In genomic region chr19:45931055-45931454, GRCh38 we compare ENCODE assay signal across 24 cellular contexts. TPM values are rescaled to one million over a fixed set of nuclear protein-coding genes. Genes with fewer than 3 reads are reported as not detected.
DNase-seq lines count a peak whose midpoint lies in the region; ATAC-seq, FAIRE-seq and TF ChIP-seq lines count a peak whose summit lies in the region.
"Had no signal": no experiment of that assay in that cellular context is flagged by ENCODE, and none has a peak within 500 bp of the region (broad histone marks: within the 10 kb centered on the region; RNA-seq: fewer than 3 reads in every experiment).

No MANE protein-coding gene starts in this region.

- in situ Hi-C loops in HepG2 (cut with HindIII; ENCODE audit: extremely low pct_ligation_motif_present, low pct_unique_long_range_greater_than_20kb): no loop called here

- POLR2A ChIA-PET in HepG2 (lab: Yijun Ruan, JAX): no interaction called here
- POLR2A ChIA-PET in endothelial cell of umbilical vein (lab: Charles Lee): interaction anchor here (0.6 kb wide), 1 partner anchor 54 kb away, joined by 6 read pairs; no protein-coding TSS in a partner anchor

- TF ChIP-seq RAD21 in HepG2 (CRISPR knock-in tag; IDR thresholded peaks at IDR 0.05): no peak

- no peak overlapping the region for H3K27ac ChIP-seq in HepG2 (ENCODE audit: extremely low read length, insufficient read depth, low read length)
- no peak overlapping the region for H3K27ac ChIP-seq in right lobe of liver
- no peak overlapping the region for H3K27ac ChIP-seq in endothelial cell of umbilical vein (ENCODE audit: insufficient read depth, low read depth, low read length)
- H3K27ac ChIP-seq: BLaER1 treated with 17β-estradiol and CSF1 and Interleukin-3, amounts not matched to agents 10 nM and 100 nM; HL-60 had no signal

- H3K4me1 Mint-ChIP-seq in activated T-helper 17 cell treated with anti-CD3 and anti-CD28 coated beads, Interleukin-2, amount 50 U/mL, for 72 hours: peaks cover 5% of the 10 kb centered on the region

- no peaks in the 10 kb centered on the region for H3K36me3 Mint-ChIP-seq in activated T-helper 17 cell treated with anti-CD3 and anti-CD28 coated beads, Interleukin-2, amount 50 U/mL, for 72 hours (ENCODE audit: low read depth)
- H3K36me3 Mint-ChIP-seq: CD8-positive, alpha-beta memory T cell had no signal

- H4K20me1 ChIP-seq in HepG2 (ENCODE audit: insufficient read depth, low read length): no peaks in the 10 kb centered on the region
- no peaks in the 10 kb centered on the region for H4K20me1 ChIP-seq in endothelial cell of umbilical vein (replicated peaks; ENCODE audit: control insufficient read depth, extremely low read depth, insufficient read depth, low read length)
- H4K20me1 ChIP-seq: BLaER1 treated with 17β-estradiol and CSF1 and Interleukin-3, amounts not matched to agents 10 nM and 100 nM had no signal

- DNase-seq in HepG2 (ENCODE audit: low spot score) (no peak), right lobe of liver (no peak), endothelial cell of umbilical vein (ENCODE audit: low read depth, low spot score) (no peak), posterior vena cava (ENCODE audit: low spot score) (no peak)
- no peak for DNase-seq in stimulated activated CD4-positive, alpha-beta T cell treated with anti-CD3 and anti-CD28 coated beads, Interleukin-4, amount 100 ng/mL, for 1 hour
- no peak for DNase-seq in stimulated activated naive CD4-positive, alpha-beta T cell treated with Interleukin-2 at 50 U/mL for 16 hours (lab: John Stamatoyannopoulos, UW)
- DNase-seq: CD8-positive, alpha-beta memory T cell; GDM1; H7; KG1; NCI-H1048; NCI-H1436 treated with DMSO at 0.1 percent for 48 hours; NCI-H2029 treated with DMSO at 0.1 percent for 48 hours; NCI-H774; PC-3 had no signal

- H2AFZ ChIP-seq in HepG2 (ENCODE audit: low read length) (no peak overlapping the region), endothelial cell of umbilical vein (ENCODE audit: low read depth, low read length) (no peak overlapping the region)

- no peak overlapping the region for H3K4me3 ChIP-seq in HepG2 (replicated peaks in 1 of 3; ENCODE audit: insufficient read depth in 1 of 3, low read depth in 2 of 3, low read length in 3 of 3)
- H3K4me3 ChIP-seq in right lobe of liver: no peak overlapping the region
- no peak overlapping the region for H3K4me3 ChIP-seq in endothelial cell of umbilical vein (replicated peaks in 1 of 3; ENCODE audit: insufficient read depth in 1 of 3, low read depth in 1 of 3, low read length in 3 of 3)
- H3K4me3 ChIP-seq: BLaER1 treated with 17β-estradiol and CSF1 and Interleukin-3, amounts not matched to agents 10 nM and 100 nM had no signal

- peaks cover 7% of the 10 kb centered on the region for H3K4me1 ChIP-seq in HepG2 (ENCODE audit: insufficient read depth, low read length)
- H3K4me1 ChIP-seq in right lobe of liver: no peaks in the 10 kb centered on the region
- H3K4me1 ChIP-seq in endothelial cell of umbilical vein (ENCODE audit: control insufficient read depth, extremely low read depth, insufficient read depth, low read length): peaks cover 6% of the 10 kb centered on the region

- intact Hi-C loops in HepG2 (cut with micrococcal nuclease; ENCODE audit: unreplicated experiment): no loop called here
- intact Hi-C loops in right lobe of liver (cut with DNase I): no loop called here
- intact Hi-C loops in endothelial cell of umbilical vein (cut with micrococcal nuclease): no loop called here
- intact Hi-C loops in posterior vena cava (cut with DNase I): no loop called here

- H3K9me1 ChIP-seq in endothelial cell of umbilical vein (replicated peaks; ENCODE audit: control insufficient read depth, extremely low read depth, insufficient read depth, low read length): no peaks in the 10 kb centered on the region

- H3K4me3 Mint-ChIP-seq in activated T-helper 17 cell treated with anti-CD3 and anti-CD28 coated beads, Interleukin-2, amount 50 U/mL, for 72 hours: no peak overlapping the region

- H3K36me3 ChIP-seq in HepG2 (replicated peaks in 1 of 2; ENCODE audit: control insufficient read depth in 1 of 2, insufficient read depth in 2 of 2, low read length in 2 of 2) (no peaks in the 10 kb centered on the region), right lobe of liver (no peaks in the 10 kb centered on the region), endothelial cell of umbilical vein (ENCODE audit: control insufficient read depth in 2 of 2, extremely low read depth in 1 of 2, insufficient read depth in 2 of 2, low read length in 2 of 2) (no peaks in the 10 kb centered on the region)
- H3K36me3 ChIP-seq: BLaER1 treated with 17β-estradiol and CSF1 and Interleukin-3, amounts not matched to agents 10 nM and 100 nM had no signal

- H3K9me3 ChIP-seq in HepG2 (ENCODE audit: low read length): no peaks in the 10 kb centered on the region
- H3K9me3 ChIP-seq in right lobe of liver: no peaks in the 10 kb centered on the region
- H3K9me3 ChIP-seq in endothelial cell of umbilical vein (replicated peaks; ENCODE audit: control insufficient read depth, insufficient read depth, low read length): no peaks in the 10 kb centered on the region
- H3K9me3 ChIP-seq: BLaER1 treated with 17β-estradiol and CSF1 and Interleukin-3, amounts not matched to agents 10 nM and 100 nM had no signal

- no TSS peak for BruUV-seq in HepG2 (replicated peaks; lab: Mats Ljungman, UMichigan)
- no TSS peak for BruUV-seq in endothelial cell of umbilical vein (replicated peaks; lab: Mats Ljungman, UMichigan)

- H3K4me2 ChIP-seq in HepG2 (ENCODE audit: low read depth, low read length) (no peak overlapping the region), endothelial cell of umbilical vein (ENCODE audit: insufficient read depth, low read length) (no peak overlapping the region)
- H3K4me2 ChIP-seq: BLaER1 treated with 17β-estradiol and CSF1 and Interleukin-3, amounts not matched to agents 10 nM and 100 nM had no signal

- TF ChIP-seq POLR2A in HepG2 (IDR thresholded peaks at IDR 0.05; ENCODE audit: insufficient read depth in 1 of 2, low read depth in 2 of 2, low read length in 2 of 2) (no peak), right lobe of liver (IDR thresholded peaks at IDR 0.05) (no peak), endothelial cell of umbilical vein (IDR thresholded peaks at IDR 0.05; ENCODE audit: low read depth, low read length) (no peak)

- H3K9ac ChIP-seq in HepG2 (ENCODE audit: insufficient read depth, low read depth, low read length) (no peak overlapping the region), endothelial cell of umbilical vein (replicated peaks; ENCODE audit: extremely low read depth, insufficient read depth, low read length) (no peak overlapping the region)
- H3K9ac ChIP-seq: BLaER1 treated with 17β-estradiol and CSF1 and Interleukin-3, amounts not matched to agents 10 nM and 100 nM had no signal

- peaks cover 30% of the 10 kb centered on the region for H3K27me3 Mint-ChIP-seq in activated T-helper 17 cell treated with anti-CD3 and anti-CD28 coated beads, Interleukin-2, amount 50 U/mL, for 72 hours

- TF ChIP-seq CTCF in HepG2 (CRISPR knock-in tag; IDR thresholded peaks at IDR 0.05) (no peak), right lobe of liver (IDR thresholded peaks at IDR 0.05) (no peak), endothelial cell of umbilical vein (IDR thresholded peaks at IDR 0.05; ENCODE audit: extremely low read depth in 1 of 2, insufficient read depth in 1 of 2, low read depth in 1 of 2, low read length in 2 of 2) (peak in 1 of 2 donors; percentile 21)

- WGBS in HepG2 (ENCODE audit: low lambda C conversion rate): 15% methylated on average over 3 of the region's 3 CpGs
- WGBS in right lobe of liver (ENCODE audit: insufficient coverage, low coverage, low lambda C conversion rate, missing lambda C conversion rate): 33% methylated on average over 3 of the region's 3 CpGs

- no peaks in the 10 kb centered on the region for H3K79me2 ChIP-seq in HepG2 (ENCODE audit: insufficient read depth, low read length)
- no peaks in the 10 kb centered on the region for H3K79me2 ChIP-seq in endothelial cell of umbilical vein (ENCODE audit: control insufficient read depth, insufficient read depth, low read length)

- CTCF ChIA-PET in HepG2 (lab: Yijun Ruan, JAX; ENCODE audit: low intra/inter-chr PET ratio, low total read pairs): no interaction called here
- CTCF ChIA-PET in endothelial cell of umbilical vein (lab: Charles Lee): no interaction called here

- ATAC-seq in HepG2 (no peak), right lobe of liver (no peak), HG02973 (IDR thresholded peaks at IDR 0.05; ENCODE audit: unreplicated experiment) (no peak)
- no peak for ATAC-seq in activated T-helper 17 cell treated with anti-CD3 and anti-CD28 coated beads, Interleukin-2, amount 50 U/mL, for 72 hours (replicated peaks)
- ATAC-seq: PC-3 had no signal

- no peaks in the 10 kb centered on the region for H3K9me3 Mint-ChIP-seq in activated T-helper 17 cell treated with anti-CD3 and anti-CD28 coated beads, Interleukin-2, amount 50 U/mL, for 72 hours
- H3K9me3 Mint-ChIP-seq: CD8-positive, alpha-beta memory T cell had no signal

- H3K27me3 ChIP-seq in HepG2 (ENCODE audit: control insufficient read depth in 1 of 2, insufficient read depth in 2 of 2, low read length in 2 of 2) (peaks cover 2 to 30% of the 10 kb centered on the region in 2 experiments), right lobe of liver (no peaks in the 10 kb centered on the region), endothelial cell of umbilical vein (ENCODE audit: control insufficient read depth in 2 of 2, insufficient read depth in 2 of 2, low read length in 2 of 2) (no peaks in the 10 kb centered on the region)

- FAIRE-seq in HepG2 (lab: Jason Lieb, UNC) (no peak), endothelial cell of umbilical vein (lab: Jason Lieb, UNC) (peak; percentile 57)
- FAIRE-seq: A204.1, GM12892 had no signal

- dilution Hi-C loops in endothelial cell of umbilical vein (cut with MboI; ENCODE audit: extremely low pct_ligation_motif_present, low sequenced_read_pairs): no loop called here

- peak overlapping the region; percentile 9 for H3K27ac Mint-ChIP-seq in activated T-helper 17 cell treated with anti-CD3 and anti-CD28 coated beads, Interleukin-2, amount 50 U/mL, for 72 hours

- no peak for TF ChIP-seq EP300 in HepG2 (IDR thresholded peaks at IDR 0.05; ENCODE audit: low read depth in 2 of 2, low read length in 2 of 2)
- no peak for TF ChIP-seq EP300 in HepG2 (CRISPR knock-in tag; IDR thresholded peaks at IDR 0.05; ENCODE audit: borderline replicate concordance)

RNA-seq across cellular contexts. Expression of gene NANOS2, which starts 16.5 kb away (rescaled TPM):
- total RNA-seq in HepG2 (2016; rRNA removed; fragmentation: Illumina TruSeq; extraction: Trizol): not detected in 2 replicates
- total RNA-seq in HepG2 (2016; cell fraction: cytosol; rRNA removed; fragmentation: Illumina TruSeq; extraction: Trizol; ENCODE audit: low read depth): not detected in 2 replicates
- total RNA-seq in HepG2 (2016; cell fraction: insoluble cytoplasmic fraction; rRNA removed; fragmentation: Illumina TruSeq; extraction: Trizol): not detected in 2 replicates
- total RNA-seq in HepG2 (2016; cell fraction: membrane; rRNA removed; fragmentation: Illumina TruSeq; extraction: Trizol): not detected in 2 replicates
- total RNA-seq in HepG2 (2016; cell fraction: nucleus; rRNA removed; fragmentation: Illumina TruSeq; extraction: Trizol): not detected in 2 replicates
- polyA plus RNA-seq in HepG2 (2011; rRNA removed): not detected in 2 replicates
- not detected in 2 replicates for polyA plus RNA-seq in HepG2 (2011; cell fraction: cytosol; rRNA removed)
- polyA plus RNA-seq in HepG2 (2011; cell fraction: nucleus; rRNA removed): 0.07 TPM in 1 of 2 replicates, not detected in the other
- polyA plus RNA-seq in HepG2 (2012): not detected in 2 replicates
- not detected in 2 replicates for polyA plus RNA-seq in HepG2 (2016; cell fraction: cytosol; fragmentation: Illumina TruSeq; extraction: Trizol; ENCODE audit: low read depth)
- not detected in 2 replicates for polyA plus RNA-seq in HepG2 (2016; cell fraction: insoluble cytoplasmic fraction; fragmentation: Illumina TruSeq; extraction: Trizol; ENCODE audit: low read depth)
- not detected in 2 replicates for polyA plus RNA-seq in HepG2 (2016; cell fraction: membrane; fragmentation: Illumina TruSeq; extraction: Trizol; ENCODE audit: low read depth)
- not detected in 2 replicates for polyA plus RNA-seq in HepG2 (2016; cell fraction: nucleus; fragmentation: Illumina TruSeq; extraction: Trizol; ENCODE audit: insufficient read depth, low read depth)
- polyA minus RNA-seq in HepG2 (2011; rRNA and poly(A)+ RNA removed; ENCODE audit: low replicate concordance): not detected in 2 replicates
- polyA minus RNA-seq in HepG2 (2011; cell fraction: cytosol; rRNA and poly(A)+ RNA removed): not detected in 2 replicates
- polyA minus RNA-seq in HepG2 (2011; cell fraction: nucleus; rRNA and poly(A)+ RNA removed): not detected in 2 replicates
- not detected for total RNA-seq in right lobe of liver
- total RNA-seq in activated T-helper 17 cell treated with anti-CD3 and anti-CD28 coated beads, Interleukin-2, amount 50 U/mL, for 72 hours: not detected
- not detected in 2 replicates for total RNA-seq in endothelial cell of umbilical vein
- polyA plus RNA-seq in endothelial cell of umbilical vein: not detected in 2 replicates
- polyA plus RNA-seq in endothelial cell of umbilical vein (2011; cell fraction: cytosol; rRNA removed): not detected in 2 replicates
- not detected in 2 replicates for polyA plus RNA-seq in endothelial cell of umbilical vein (2011; cell fraction: nucleus; rRNA removed)
- polyA plus RNA-seq in endothelial cell of umbilical vein (2012): not detected in 2 replicates
- not detected in 2 replicates for polyA minus RNA-seq in endothelial cell of umbilical vein
- polyA minus RNA-seq in endothelial cell of umbilical vein (2011; cell fraction: cytosol; rRNA and poly(A)+ RNA removed): not detected
- not detected in 2 replicates for polyA minus RNA-seq in endothelial cell of umbilical vein (2011; cell fraction: nucleus; rRNA and poly(A)+ RNA removed)
- not detected for total RNA-seq in posterior vena cava
- total RNA-seq: CD8-positive, alpha-beta memory T cell; H7; MCF 10A; NCI-H460; PC-3; SK-MEL-5 had no signal
- polyA plus RNA-seq: CD8-positive, alpha-beta memory T cell had no signal

RNA-seq across cellular contexts. Expression of gene MYPOP, which starts 28.6 kb away (rescaled TPM):
- 2.7 TPM in 2 replicates for total RNA-seq in HepG2 (2016; rRNA removed; fragmentation: Illumina TruSeq; extraction: Trizol)
- 4.3 and 5.1 TPM in 2 replicates for total RNA-seq in HepG2 (2016; cell fraction: cytosol; rRNA removed; fragmentation: Illumina TruSeq; extraction: Trizol; ENCODE audit: low read depth)
- total RNA-seq in HepG2 (2016; cell fraction: insoluble cytoplasmic fraction; rRNA removed; fragmentation: Illumina TruSeq; extraction: Trizol): 1.9 and 2.9 TPM in 2 replicates
- 9.0 and 9.5 TPM in 2 replicates for total RNA-seq in HepG2 (2016; cell fraction: membrane; rRNA removed; fragmentation: Illumina TruSeq; extraction: Trizol)
- 2.3 and 2.8 TPM in 2 replicates for total RNA-seq in HepG2 (2016; cell fraction: nucleus; rRNA removed; fragmentation: Illumina TruSeq; extraction: Trizol)
- 2.2 and 2.3 TPM in 2 replicates for polyA plus RNA-seq in HepG2 (2011; rRNA removed)
- polyA plus RNA-seq in HepG2 (2011; cell fraction: cytosol; rRNA removed): 1.5 and 1.6 TPM in 2 replicates
- polyA plus RNA-seq in HepG2 (2011; cell fraction: nucleus; rRNA removed): 5.0 and 5.9 TPM in 2 replicates
- polyA plus RNA-seq in HepG2 (2012): 5.1 and 6.0 TPM in 2 replicates
- 21.8 and 22.7 TPM in 2 replicates for polyA plus RNA-seq in HepG2 (2016; cell fraction: cytosol; fragmentation: Illumina TruSeq; extraction: Trizol; ENCODE audit: low read depth)
- 6.5 and 9.2 TPM in 2 replicates for polyA plus RNA-seq in HepG2 (2016; cell fraction: insoluble cytoplasmic fraction; fragmentation: Illumina TruSeq; extraction: Trizol; ENCODE audit: low read depth)
- polyA plus RNA-seq in HepG2 (2016; cell fraction: membrane; fragmentation: Illumina TruSeq; extraction: Trizol; ENCODE audit: low read depth): 27.3 and 32.0 TPM in 2 replicates
- polyA plus RNA-seq in HepG2 (2016; cell fraction: nucleus; fragmentation: Illumina TruSeq; extraction: Trizol; ENCODE audit: insufficient read depth, low read depth): 16.7 and 17.0 TPM in 2 replicates
- polyA minus RNA-seq in HepG2 (2011; rRNA and poly(A)+ RNA removed; ENCODE audit: low replicate concordance): 0.23 and 1.9 TPM in 2 replicates
- polyA minus RNA-seq in HepG2 (2011; cell fraction: cytosol; rRNA and poly(A)+ RNA removed): 2.7 and 2.8 TPM in 2 replicates
- 2.4 TPM in 2 replicates for polyA minus RNA-seq in HepG2 (2011; cell fraction: nucleus; rRNA and poly(A)+ RNA removed)
- total RNA-seq in right lobe of liver: 1 to 10 TPM; 2.5 to 5.2 (median 3.9) TPM
- 1 to 10 TPM; 7.4 to 7.6 TPM for total RNA-seq in activated T-helper 17 cell treated with anti-CD3 and anti-CD28 coated beads, Interleukin-2, amount 50 U/mL, for 72 hours
- 9.0 and 9.6 TPM in 2 replicates for total RNA-seq in endothelial cell of umbilical vein
- 3.9 TPM in 2 replicates for polyA plus RNA-seq in endothelial cell of umbilical vein
- polyA plus RNA-seq in endothelial cell of umbilical vein (2011; cell fraction: cytosol; rRNA removed): 2.0 and 2.8 TPM in 2 replicates
- 2.8 and 3.5 TPM in 2 replicates for polyA plus RNA-seq in endothelial cell of umbilical vein (2011; cell fraction: nucleus; rRNA removed)
- polyA plus RNA-seq in endothelial cell of umbilical vein (2012): 6.0 and 7.5 TPM in 2 replicates
- polyA minus RNA-seq in endothelial cell of umbilical vein: 1.1 and 1.2 TPM in 2 replicates
- 2.0 TPM for polyA minus RNA-seq in endothelial cell of umbilical vein (2011; cell fraction: cytosol; rRNA and poly(A)+ RNA removed)
- polyA minus RNA-seq in endothelial cell of umbilical vein (2011; cell fraction: nucleus; rRNA and poly(A)+ RNA removed): 0.72 and 1.3 TPM in 2 replicates
- total RNA-seq in posterior vena cava: 1 to 10 TPM; 4.3 to 6.1 TPM

RNA-seq across cellular contexts. Expression of gene NOVA2, which starts 42.6 kb away (rescaled TPM):
- total RNA-seq in HepG2 (2016; rRNA removed; fragmentation: Illumina TruSeq; extraction: Trizol): not detected in 2 replicates
- not detected in 2 replicates for total RNA-seq in HepG2 (2016; cell fraction: cytosol; rRNA removed; fragmentation: Illumina TruSeq; extraction: Trizol; ENCODE audit: low read depth)
- not detected in 2 replicates for total RNA-seq in HepG2 (2016; cell fraction: insoluble cytoplasmic fraction; rRNA removed; fragmentation: Illumina TruSeq; extraction: Trizol)
- not detected in 2 replicates for total RNA-seq in HepG2 (2016; cell fraction: membrane; rRNA removed; fragmentation: Illumina TruSeq; extraction: Trizol)
- not detected in 2 replicates for total RNA-seq in HepG2 (2016; cell fraction: nucleus; rRNA removed; fragmentation: Illumina TruSeq; extraction: Trizol)
- polyA plus RNA-seq in HepG2 (2011; rRNA removed): not detected in 2 replicates
- polyA plus RNA-seq in HepG2 (2011; cell fraction: cytosol; rRNA removed): not detected in 2 replicates
- not detected in 2 replicates for polyA plus RNA-seq in HepG2 (2011; cell fraction: nucleus; rRNA removed)
- polyA plus RNA-seq in HepG2 (2012): not detected in 2 replicates
- polyA plus RNA-seq in HepG2 (2016; cell fraction: cytosol; fragmentation: Illumina TruSeq; extraction: Trizol; ENCODE audit: low read depth): not detected in 2 replicates
- polyA plus RNA-seq in HepG2 (2016; cell fraction: insoluble cytoplasmic fraction; fragmentation: Illumina TruSeq; extraction: Trizol; ENCODE audit: low read depth): not detected in 2 replicates
- not detected in 2 replicates for polyA plus RNA-seq in HepG2 (2016; cell fraction: membrane; fragmentation: Illumina TruSeq; extraction: Trizol; ENCODE audit: low read depth)
- polyA plus RNA-seq in HepG2 (2016; cell fraction: nucleus; fragmentation: Illumina TruSeq; extraction: Trizol; ENCODE audit: insufficient read depth, low read depth): not detected in 2 replicates
- not detected in 2 replicates for polyA minus RNA-seq in HepG2 (2011; rRNA and poly(A)+ RNA removed; ENCODE audit: low replicate concordance)
- polyA minus RNA-seq in HepG2 (2011; cell fraction: cytosol; rRNA and poly(A)+ RNA removed): not detected in 2 replicates
- not detected in 2 replicates for polyA minus RNA-seq in HepG2 (2011; cell fraction: nucleus; rRNA and poly(A)+ RNA removed)
- 1 to 10 TPM in 2 of 6 experiments, under 1 TPM in 4; 0.66 to 2.5 (median 0.85) TPM for total RNA-seq in right lobe of liver
- under 1 TPM in 1 of 2 donors, not detected in 1; 0.03 TPM for total RNA-seq in activated T-helper 17 cell treated with anti-CD3 and anti-CD28 coated beads, Interleukin-2, amount 50 U/mL, for 72 hours
- 34.2 and 35.2 TPM in 2 replicates for total RNA-seq in endothelial cell of umbilical vein
- 4.2 and 5.6 TPM in 2 replicates for polyA plus RNA-seq in endothelial cell of umbilical vein
- polyA plus RNA-seq in endothelial cell of umbilical vein (2011; cell fraction: cytosol; rRNA removed): 6.6 and 7.5 TPM in 2 replicates
- 9.8 and 12.1 TPM in 2 replicates for polyA plus RNA-seq in endothelial cell of umbilical vein (2011; cell fraction: nucleus; rRNA removed)
- polyA plus RNA-seq in endothelial cell of umbilical vein (2012): 8.7 and 10.4 TPM in 2 replicates
- 13.0 and 16.1 TPM in 2 replicates for polyA minus RNA-seq in endothelial cell of umbilical vein
- not detected for polyA minus RNA-seq in endothelial cell of umbilical vein (2011; cell fraction: cytosol; rRNA and poly(A)+ RNA removed)
- 8.9 and 9.0 TPM in 2 replicates for polyA minus RNA-seq in endothelial cell of umbilical vein (2011; cell fraction: nucleus; rRNA and poly(A)+ RNA removed)
- 1 to 10 TPM; 7.9 to 8.0 TPM for total RNA-seq in posterior vena cava
- total RNA-seq: CD8-positive, alpha-beta memory T cell; MCF 10A; NCI-H460; PC-3 had no signal
- polyA plus RNA-seq: CD8-positive, alpha-beta memory T cell had no signal

RNA-seq across cellular contexts. Expression of gene IRF2BP1, which starts 45.1 kb away (rescaled TPM):
- 9.7 and 14.3 TPM in 2 replicates for total RNA-seq in HepG2 (2016; rRNA removed; fragmentation: Illumina TruSeq; extraction: Trizol)
- 2.8 and 3.4 TPM in 2 replicates for total RNA-seq in HepG2 (2016; cell fraction: cytosol; rRNA removed; fragmentation: Illumina TruSeq; extraction: Trizol; ENCODE audit: low read depth)
- total RNA-seq in HepG2 (2016; cell fraction: insoluble cytoplasmic fraction; rRNA removed; fragmentation: Illumina TruSeq; extraction: Trizol): 10.5 and 13.6 TPM in 2 replicates
- total RNA-seq in HepG2 (2016; cell fraction: membrane; rRNA removed; fragmentation: Illumina TruSeq; extraction: Trizol): 8.1 and 9.5 TPM in 2 replicates
- 5.7 and 6.8 TPM in 2 replicates for total RNA-seq in HepG2 (2016; cell fraction: nucleus; rRNA removed; fragmentation: Illumina TruSeq; extraction: Trizol)
- polyA plus RNA-seq in HepG2 (2011; rRNA removed): 4.3 and 6.1 TPM in 2 replicates
- 4.2 and 8.1 TPM in 2 replicates for polyA plus RNA-seq in HepG2 (2011; cell fraction: cytosol; rRNA removed)
- 6.3 and 6.9 TPM in 2 replicates for polyA plus RNA-seq in HepG2 (2011; cell fraction: nucleus; rRNA removed)
- polyA plus RNA-seq in HepG2 (2012): 6.9 and 7.1 TPM in 2 replicates
- polyA plus RNA-seq in HepG2 (2016; cell fraction: cytosol; fragmentation: Illumina TruSeq; extraction: Trizol; ENCODE audit: low read depth): 2.7 TPM in 2 replicates
- 13.7 and 14.2 TPM in 2 replicates for polyA plus RNA-seq in HepG2 (2016; cell fraction: insoluble cytoplasmic fraction; fragmentation: Illumina TruSeq; extraction: Trizol; ENCODE audit: low read depth)
- 5.9 and 6.5 TPM in 2 replicates for polyA plus RNA-seq in HepG2 (2016; cell fraction: membrane; fragmentation: Illumina TruSeq; extraction: Trizol; ENCODE audit: low read depth)
- polyA plus RNA-seq in HepG2 (2016; cell fraction: nucleus; fragmentation: Illumina TruSeq; extraction: Trizol; ENCODE audit: insufficient read depth, low read depth): 10.3 and 12.1 TPM in 2 replicates
- 9.0 and 16.6 TPM in 2 replicates for polyA minus RNA-seq in HepG2 (2011; rRNA and poly(A)+ RNA removed; ENCODE audit: low replicate concordance)
- polyA minus RNA-seq in HepG2 (2011; cell fraction: cytosol; rRNA and poly(A)+ RNA removed): 10.0 and 10.9 TPM in 2 replicates
- polyA minus RNA-seq in HepG2 (2011; cell fraction: nucleus; rRNA and poly(A)+ RNA removed): 5.2 and 7.0 TPM in 2 replicates
- 10 to 100 TPM; 12.8 to 21.5 (median 15.5) TPM for total RNA-seq in right lobe of liver
- 10 to 100 TPM; 13.5 to 16.4 TPM for total RNA-seq in activated T-helper 17 cell treated with anti-CD3 and anti-CD28 coated beads, Interleukin-2, amount 50 U/mL, for 72 hours
- total RNA-seq in endothelial cell of umbilical vein: 17.1 and 17.5 TPM in 2 replicates
- polyA plus RNA-seq in endothelial cell of umbilical vein: 12.3 and 16.6 TPM in 2 replicates
- 7.2 and 10.9 TPM in 2 replicates for polyA plus RNA-seq in endothelial cell of umbilical vein (2011; cell fraction: cytosol; rRNA removed)
- 4.3 and 4.4 TPM in 2 replicates for polyA plus RNA-seq in endothelial cell of umbilical vein (2011; cell fraction: nucleus; rRNA removed)
- polyA plus RNA-seq in endothelial cell of umbilical vein (2012): 6.3 and 11.4 TPM in 2 replicates
- polyA minus RNA-seq in endothelial cell of umbilical vein: 6.5 and 8.5 TPM in 2 replicates
- polyA minus RNA-seq in endothelial cell of umbilical vein (2011; cell fraction: cytosol; rRNA and poly(A)+ RNA removed): 18.9 TPM
- polyA minus RNA-seq in endothelial cell of umbilical vein (2011; cell fraction: nucleus; rRNA and poly(A)+ RNA removed): 3.5 and 6.5 TPM in 2 replicates
- total RNA-seq in posterior vena cava: 10 to 100 TPM; 14.3 to 14.5 TPM
